In the genomic region with DNA sequence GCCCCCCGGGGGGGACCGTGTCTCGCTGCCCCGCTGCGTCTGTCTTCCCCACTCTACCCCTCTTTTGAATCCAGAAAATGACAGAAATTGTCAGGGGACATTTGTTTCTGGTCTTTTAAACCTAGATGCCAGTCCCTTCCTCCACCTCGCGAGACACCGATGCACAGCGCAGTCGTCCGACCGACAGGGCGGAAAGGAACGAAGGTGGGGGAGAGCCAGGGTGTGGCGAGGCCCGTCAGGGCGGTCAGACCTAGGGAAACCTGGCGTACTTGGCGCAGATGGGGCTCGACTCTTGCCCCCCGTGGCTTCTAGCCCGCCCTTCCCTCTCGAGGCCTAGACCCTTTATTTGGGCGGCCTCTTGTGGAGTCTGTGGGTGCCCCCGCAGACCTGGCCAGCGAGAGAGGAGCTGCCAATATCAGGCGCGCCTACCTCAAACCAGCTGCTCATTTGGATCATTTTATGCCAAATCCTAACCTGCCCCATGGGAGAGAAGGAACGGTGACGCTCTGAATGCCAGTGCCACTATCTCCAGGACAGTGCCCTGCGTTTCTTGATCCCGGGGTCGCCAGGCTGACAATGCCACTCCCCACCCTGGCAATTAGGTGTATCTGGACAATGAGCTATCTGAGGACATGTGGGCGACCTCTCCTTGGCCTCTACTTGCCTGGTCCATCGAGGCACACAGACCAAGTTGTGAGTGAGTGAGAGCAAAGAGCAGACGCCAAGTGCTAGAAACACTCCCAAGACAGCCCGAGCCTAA, we compare ENCODE assay signal across 8 cellular contexts. TPM values are rescaled to one million over a fixed set of nuclear protein-coding genes. Genes with fewer than 3 reads are reported as not detected.
DNase-seq lines count a peak whose midpoint lies in the region; TF ChIP-seq lines count a peak whose summit lies in the region.

No MANE protein-coding gene starts in this region.

- H3K4me3 Mint-ChIP-seq in nephron: peak overlapping the region; percentile 87 to 92 (median 91)

- TF ChIP-seq CTCF in Peyer's patch (IDR thresholded peaks at IDR 0.05) (no peak), epithelial cell of proximal tubule (conservative IDR thresholded peaks at IDR 0.05; ENCODE audit: low read depth, low read length) (no peak), nephron (IDR thresholded peaks at IDR 0.05; ENCODE audit: unreplicated experiment in 3 of 3) (no peak)

- H3K4me3 ChIP-seq in GM08714 (ENCODE audit: low read length) (peak overlapping the region; percentile 2; the same call in 1 of the 2 replicates), Peyer's patch (peak overlapping the region; percentile 36 to 71 (median 51)), epithelial cell of proximal tubule (ENCODE audit: low read depth, low read length) (peak overlapping the region; percentile 77)

- H3K9me3 ChIP-seq in Peyer's patch: no peaks in the 10 kb centered on the region

- peaks cover 0 to 17% (median 4%) of the 10 kb centered on the region in 4 donors for H3K4me1 ChIP-seq in Peyer's patch

- peaks cover 46% of the 10 kb centered on the region for H3K27me3 Mint-ChIP-seq in nephron (ENCODE audit: low read depth)

- H3K4me1 Mint-ChIP-seq in nephron: peaks cover 14% of the 10 kb centered on the region

- no peaks in the 10 kb centered on the region for H3K36me3 ChIP-seq in Peyer's patch

- H3K27me3 ChIP-seq in Peyer's patch: peaks cover 0 to 4% of the 10 kb centered on the region in 2 donors

- DNase-seq in Peyer's patch (no peak), epithelial cell of proximal tubule (ENCODE audit: low read depth) (no peak), activated gamma-delta T cell (lab: John Stamatoyannopoulos, UW) (no peak), NCI-H2196 treated with DMSO at 0.1 percent for 48 hours (lab: John Stamatoyannopoulos, UW; ENCODE audit: unreplicated experiment) (no peak), CD1c-positive myeloid dendritic cell (ENCODE audit: extremely low spot score) (no peak), OCI-M1 (lab: John Stamatoyannopoulos, UW) (no peak)

- H3K27ac ChIP-seq in Peyer's patch: no peak overlapping the region

- TF ChIP-seq POLR2A in Peyer's patch (IDR thresholded peaks at IDR 0.05): no peak

- no peaks in the 10 kb centered on the region for H3K36me3 Mint-ChIP-seq in nephron (ENCODE audit: low read depth)

- H3K9me3 Mint-ChIP-seq in nephron: no peaks in the 10 kb centered on the region

- H3K27ac Mint-ChIP-seq in nephron: peak overlapping the region in 2 of 3 experiments; percentile 60 to 73

RNA-seq across cellular contexts. Expression of gene RAB6B, which starts 0.5 kb away (rescaled TPM):
- total RNA-seq in Peyer's patch: 1 to 10 TPM in 1 of 4 donors, under 1 TPM in 3; 0.53 to 1.2 (median 0.81) TPM
- total RNA-seq in epithelial cell of proximal tubule: 2.8 and 3.5 TPM in 2 replicates

Comparison
In these comparisons a context has a peak if more than half of its experiments do, and no peak if none do; other contexts are left out.
1. H3K4me3 ChIP-seq: peak in every context shown above with its lines; median percentile 77 in epithelial cell of proximal tubule; 51 in Peyer's patch; 2 in GM08714.